In the genomic region with DNA sequence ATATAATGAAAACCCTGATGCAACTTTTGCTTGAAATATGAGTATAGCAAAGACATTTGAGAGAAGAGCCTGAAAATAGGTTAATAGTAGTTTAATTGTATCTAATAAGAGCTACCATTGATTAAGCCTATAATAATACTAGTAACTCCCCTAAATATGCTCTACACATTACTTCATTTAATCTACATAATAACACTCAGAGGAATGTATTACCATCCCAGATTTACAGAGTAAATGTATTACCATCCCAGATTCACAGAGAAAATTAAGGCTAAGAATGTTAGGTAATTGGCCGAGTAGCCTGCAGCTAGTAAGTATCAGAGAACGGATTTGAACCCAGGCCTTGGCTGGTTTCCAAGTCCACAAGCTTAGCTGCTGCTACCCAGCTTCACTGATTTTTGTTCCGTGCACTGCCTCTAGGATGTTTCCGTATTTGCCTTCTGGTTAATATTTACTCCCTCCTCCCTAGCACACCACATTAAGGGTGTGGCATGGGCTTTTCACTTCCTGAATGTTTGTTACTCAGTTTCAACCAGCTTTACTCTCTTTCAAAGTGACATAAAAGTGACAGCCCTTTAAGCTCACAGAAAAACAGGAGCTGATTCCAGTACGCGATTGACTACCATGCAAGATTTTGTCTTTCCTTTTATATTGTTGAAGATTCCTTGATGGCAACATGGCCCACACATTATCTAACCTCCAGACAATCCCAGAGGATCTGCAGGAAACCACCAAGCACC, we compare ENCODE assay signal across 16 cellular contexts. TPM values are rescaled to one million over a fixed set of nuclear protein-coding genes. Genes with fewer than 3 reads are reported as not detected.
DNase-seq lines count a peak whose midpoint lies in the region; ATAC-seq, FAIRE-seq and TF ChIP-seq lines count a peak whose summit lies in the region.
"Had no signal": no experiment of that assay in that cellular context is flagged by ENCODE, and none has a peak within 500 bp of the region (broad histone marks: within the 10 kb centered on the region; RNA-seq: fewer than 3 reads in every experiment).

No MANE protein-coding gene starts in this region.

- ATAC-seq in GM19438 (IDR thresholded peaks at IDR 0.05; ENCODE audit: low read depth, unreplicated experiment) (peak; percentile 94), HG03442 (IDR thresholded peaks at IDR 0.05; ENCODE audit: unreplicated experiment) (peak; percentile 66)
- ATAC-seq: sciatic nerve had no signal

- intact Hi-C loops in Calu3 (cut with micrococcal nuclease; ENCODE audit: unreplicated experiment) = loop anchor here (1.0 to 5.0 kb wide), 3 partner anchors 39 to 381 kb away; no protein-coding TSS in a partner anchor
- intact Hi-C loops in left ventricle myocardium inferior (cut with micrococcal nuclease) = no loop called here

- H3K36me3 ChIP-seq in left ventricle myocardium inferior = no peaks in the 10 kb centered on the region

- no TSS peak for BruUV-seq in Calu3 (replicated peaks; lab: Mats Ljungman, UMichigan)

- peak overlapping the region; percentile 54 for H3K27ac Mint-ChIP-seq in Calu3 (ENCODE audit: unreplicated experiment)

- peaks cover 15% of the 10 kb centered on the region for H3K27me3 ChIP-seq in left ventricle myocardium inferior (ENCODE audit: low read depth)

- TF ChIP-seq CTCF in Calu3 (IDR thresholded peaks at IDR 0.05; ENCODE audit: unreplicated experiment) (no peak), left ventricle myocardium inferior (IDR thresholded peaks at IDR 0.05; ENCODE audit: borderline replicate concordance) (no peak)

- no peak overlapping the region for H3K4me3 ChIP-seq in left ventricle myocardium inferior

- no peak overlapping the region for H3K27ac ChIP-seq in left ventricle myocardium inferior (replicated peaks)

- peak overlapping the region; percentile 1 for H3K4me3 Mint-ChIP-seq in Calu3 (ENCODE audit: low read depth, unreplicated experiment)
- H3K4me3 Mint-ChIP-seq: CD14-positive monocyte had no signal

- H3K9me3 Mint-ChIP-seq in Calu3 (ENCODE audit: low read depth, unreplicated experiment) = peaks cover 3% of the 10 kb centered on the region

- no peaks in the 10 kb centered on the region for H3K27me3 Mint-ChIP-seq in Calu3 (ENCODE audit: unreplicated experiment)

- CTCF ChIA-PET in Calu3 (lab: Charles Lee) = interaction anchor here (0.6 to 1.8 kb wide), 9 partner anchors 8 to 504 kb away, joined by 3 to 10 read pairs (median 4); no protein-coding TSS in a partner anchor

- peaks cover 6% of the 10 kb centered on the region for H3K9me3 ChIP-seq in left ventricle myocardium inferior (replicated peaks)

- no peaks in the 10 kb centered on the region for H3K4me1 ChIP-seq in left ventricle myocardium inferior

- DNase-seq in Calu3 = peak; percentile 78
- DNase-seq in kidney glomerular epithelial cell (lab: John Stamatoyannopoulos, UW) = peak; percentile 53
- no peak for DNase-seq in activated CD4-positive, alpha-beta T cell treated with anti-CD3 and anti-CD28 coated beads, Interleukin-2, amount 50 U/mL, for 48 hours
- DNase-seq in frontal cortex (ENCODE audit: low spot score in 2 of 2) = no peak
- DNase-seq in central memory CD4-positive, alpha-beta T cell = no peak
- DNase-seq in left ventricle myocardium inferior = no peak
- DNase-seq: activated gamma-delta T cell, cerebellar nuclear complex, H7, mesenchymal stem cell, NCI-H2081 treated with DMSO at 0.1 percent for 48 hours, SIG-M5 had no signal

- no peak for FAIRE-seq in frontal cortex (lab: Jason Lieb, UNC)

- peaks cover 89% of the 10 kb centered on the region for H3K4me1 Mint-ChIP-seq in Calu3 (ENCODE audit: low read depth, unreplicated experiment)

- peaks cover 12% of the 10 kb centered on the region for H3K36me3 Mint-ChIP-seq in Calu3 (ENCODE audit: insufficient read depth, unreplicated experiment)
- H3K36me3 Mint-ChIP-seq: CD14-positive monocyte had no signal

RNA-seq across cellular contexts. Expression of a gene that starts 26.6 kb away (rescaled TPM):
- total RNA-seq in Calu3 (2022) = 27.4 and 29.4 TPM in 2 replicates
- total RNA-seq in frontal cortex = 18.8 TPM
- not detected for total RNA-seq in left ventricle myocardium inferior

Comparison
In these comparisons a context has a peak if more than half of its experiments do, and no peak if none do; other contexts are left out.
1. DNase-seq: peak in Calu3 (single experiment) and kidney glomerular epithelial cell (single experiment); none in activated CD4-positive, alpha-beta T cell treated with anti-CD3 and anti-CD28 coated beads, Interleukin-2, amount 50 U/mL, for 48 hours (0 of 2), frontal cortex (0 of 2), central memory CD4-positive, alpha-beta T cell (single experiment) and left ventricle myocardium inferior (single experiment).
2. RNA of a gene that starts 26.6 kb away (total RNA-seq): 27.4 to 29.4 TPM in Calu3 and 18.8 TPM in frontal cortex (single experiment); not detected in left ventricle myocardium inferior (single experiment); every median in the first group is over 10 times any median in the second.